ENCODE assay signal across 24 cellular contexts in genomic region chr13:76380436-76381065, GRCh38.
DNase-seq lines count a peak whose midpoint lies in the region; TF ChIP-seq lines count a peak whose summit lies in the region.
"Had no signal": no experiment of that assay in that cellular context is flagged by ENCODE, and none has a peak within 500 bp of the region (broad histone marks: within the 10 kb centered on the region; RNA-seq: fewer than 3 reads in every experiment).

No MANE protein-coding gene starts in this region.

- TF ChIP-seq CTCF in cardiac fibroblast (IDR thresholded peaks at IDR 0.05; ENCODE audit: low read depth, low read length) (no peak), esophagus squamous epithelium (IDR thresholded peaks at IDR 0.05) (no peak)

- H3K9me3 ChIP-seq in esophagus squamous epithelium = no peaks in the 10 kb centered on the region
- H3K9me3 ChIP-seq: body of pancreas, esophagus muscularis mucosa, heart right ventricle, left lung, spleen, thyroid gland had no signal

- H3K27me3 ChIP-seq in esophagus squamous epithelium = no peaks in the 10 kb centered on the region
- H3K27me3 ChIP-seq: body of pancreas, esophagus muscularis mucosa, heart right ventricle, left lung, spleen, thyroid gland had no signal

- no peaks in the 10 kb centered on the region for H3K4me1 ChIP-seq in esophagus squamous epithelium
- H3K4me1 ChIP-seq: body of pancreas, spleen, thyroid gland had no signal

- intact Hi-C loops in esophagus squamous epithelium (cut with DNase I) = no loop called here

- no peaks in the 10 kb centered on the region for H3K36me3 ChIP-seq in esophagus squamous epithelium
- H3K36me3 ChIP-seq: esophagus muscularis mucosa, heart right ventricle, left lung, spleen, thyroid gland had no signal

- no peak for TF ChIP-seq POLR2A in esophagus squamous epithelium (IDR thresholded peaks at IDR 0.05)

- 65 to 70% methylated on average over 1 of the region's 1 CpG for WGBS in esophagus squamous epithelium, 2 donors

- peak; percentile 2 for DNase-seq in NCI-H226
- peak; percentile 46 to 68 for DNase-seq in cardiac fibroblast (ENCODE audit: low read depth in 2 of 2)
- DNase-seq in medulla oblongata (ENCODE audit: extremely low spot score) = peak; percentile 56
- DNase-seq in superior temporal gyrus (ENCODE audit: extremely low spot score) = peak; percentile 72
- no peak for DNase-seq in NCI-H1417 (lab: John Stamatoyannopoulos, UW)
- no peak for DNase-seq in T-helper 9 cell
- no peak for DNase-seq in esophagus squamous epithelium (lab: John Stamatoyannopoulos, UW)
- DNase-seq: activated CD4-positive, alpha-beta T cell treated with anti-CD3 and anti-CD28 coated beads for 4 hours; body of pancreas; CD8-positive, alpha-beta T cell; effector memory CD4-positive, alpha-beta T cell; H9; heart right ventricle; left lung; midbrain; NCI-H1048; NCI-H2081 treated with DMSO at 0.1 percent for 48 hours; NCI-H446 treated with DMSO at 0.1 percent for 48 hours; spleen; stimulated activated CD4-positive, alpha-beta T cell treated with anti-CD3 and anti-CD28 coated beads, Interleukin-4, amount 100 ng/mL, for 24 hours; stimulated activated naive CD8-positive, alpha-beta T cell treated with anti-CD3 and anti-CD28 coated beads, Interleukin-15, Interleukin-2, amounts not matched to agents 100 U/mL and 50 U/mL, for 24 hours; thyroid gland had no signal

- no peak overlapping the region for H3K27ac ChIP-seq in esophagus squamous epithelium
- H3K27ac ChIP-seq: body of pancreas, esophagus muscularis mucosa, heart right ventricle, left lung, spleen, thyroid gland had no signal

- H3K4me3 ChIP-seq in cardiac fibroblast (replicated peaks in 1 of 2; ENCODE audit: low read depth in 2 of 2, low read length in 2 of 2) (no peak overlapping the region), esophagus squamous epithelium (no peak overlapping the region)
- H3K4me3 ChIP-seq: body of pancreas, esophagus muscularis mucosa, heart right ventricle, K562, left lung, spleen, thyroid gland had no signal

Comparison
In these comparisons a context has a peak if more than half of its experiments do, and no peak if none do; other contexts are left out.
1. DNase-seq: peak in NCI-H226 (single experiment), cardiac fibroblast (2 of 2), medulla oblongata (single experiment) and superior temporal gyrus (single experiment); none in NCI-H1417 (0 of 3), T-helper 9 cell (single experiment) and esophagus squamous epithelium (single experiment).